1 cellular context compared by ENCODE assay signal in the genomic region with DNA sequence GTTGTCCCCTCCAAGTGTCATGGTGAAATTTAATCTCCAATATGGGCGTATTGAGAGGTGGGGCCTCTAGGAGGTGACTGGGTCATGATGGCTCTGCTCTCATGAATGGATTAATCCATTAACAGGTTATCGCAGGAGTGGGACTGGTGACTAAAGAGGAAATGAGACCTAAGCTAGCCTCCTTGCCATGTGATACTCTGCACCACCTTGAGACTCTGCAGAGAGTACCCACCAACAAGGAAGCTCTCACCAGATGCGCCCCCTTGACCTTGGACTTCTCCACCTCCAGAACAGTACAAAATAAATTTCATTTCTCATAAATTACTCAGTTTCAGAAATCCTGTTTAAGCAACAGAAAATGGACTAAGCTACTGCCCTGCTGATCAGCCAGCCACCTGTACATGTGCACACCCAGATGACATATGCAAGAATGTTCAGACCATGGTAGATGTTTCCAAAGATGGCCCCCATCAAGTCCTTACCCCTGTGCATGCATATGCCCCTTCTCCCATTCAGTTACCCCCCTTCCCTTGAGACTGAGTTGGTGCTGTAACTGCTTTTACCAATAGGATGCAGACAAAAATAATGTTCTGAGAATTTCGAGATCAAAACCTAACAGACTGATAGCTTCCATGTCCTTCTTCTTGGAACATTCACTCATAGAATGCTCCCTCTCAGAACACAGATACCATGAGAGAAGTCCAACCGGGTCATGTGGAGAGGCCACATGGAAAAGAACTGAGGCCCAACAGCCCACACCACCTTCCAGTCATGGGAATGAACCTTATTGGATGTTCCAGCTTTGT.
TF ChIP-seq lines count a peak whose summit lies in the region.

No MANE protein-coding gene starts in this region.

TF ChIP-seq in IMR-90, 13 proteins besides CTCF, POLR2A, EP300 and RAD21 (continued from another document):
- TF ChIP-seq SMC3 (IDR thresholded peaks at IDR 0.05; ENCODE audit: low read depth, low read length): no peak
- no peak for TF ChIP-seq RCOR1 (IDR thresholded peaks at IDR 0.05; ENCODE audit: insufficient replicate concordance, low read length)
- no peak for TF ChIP-seq NFE2L2 (IDR thresholded peaks at IDR 0.05; ENCODE audit: low read depth, low read length)
- no peak for TF ChIP-seq CHD1 (IDR thresholded peaks at IDR 0.05; ENCODE audit: low read depth, low read length)
- TF ChIP-seq CEBPB (IDR thresholded peaks at IDR 0.05; ENCODE audit: low read depth, low read length): no peak
- TF ChIP-seq, protein P1, sequence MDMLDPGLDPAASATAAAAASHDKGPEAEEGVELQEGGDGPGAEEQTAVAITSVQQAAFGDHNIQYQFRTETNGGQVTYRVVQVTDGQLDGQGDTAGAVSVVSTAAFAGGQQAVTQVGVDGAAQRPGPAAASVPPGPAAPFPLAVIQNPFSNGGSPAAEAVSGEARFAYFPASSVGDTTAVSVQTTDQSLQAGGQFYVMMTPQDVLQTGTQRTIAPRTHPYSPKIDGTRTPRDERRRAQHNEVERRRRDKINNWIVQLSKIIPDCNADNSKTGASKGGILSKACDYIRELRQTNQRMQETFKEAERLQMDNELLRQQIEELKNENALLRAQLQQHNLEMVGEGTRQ (IDR thresholded peaks at IDR 0.05; ENCODE audit: low read depth, low read length): no peak
- no peak for TF ChIP-seq BHLHE40 (IDR thresholded peaks at IDR 0.05; ENCODE audit: low read depth, low read length)
- TF ChIP-seq, protein P2, sequence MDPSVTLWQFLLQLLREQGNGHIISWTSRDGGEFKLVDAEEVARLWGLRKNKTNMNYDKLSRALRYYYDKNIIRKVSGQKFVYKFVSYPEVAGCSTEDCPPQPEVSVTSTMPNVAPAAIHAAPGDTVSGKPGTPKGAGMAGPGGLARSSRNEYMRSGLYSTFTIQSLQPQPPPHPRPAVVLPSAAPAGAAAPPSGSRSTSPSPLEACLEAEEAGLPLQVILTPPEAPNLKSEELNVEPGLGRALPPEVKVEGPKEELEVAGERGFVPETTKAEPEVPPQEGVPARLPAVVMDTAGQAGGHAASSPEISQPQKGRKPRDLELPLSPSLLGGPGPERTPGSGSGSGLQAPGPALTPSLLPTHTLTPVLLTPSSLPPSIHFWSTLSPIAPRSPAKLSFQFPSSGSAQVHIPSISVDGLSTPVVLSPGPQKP (IDR thresholded peaks at IDR 0.05; ENCODE audit: borderline replicate concordance, low read depth, low read length): no peak
- TF ChIP-seq MAFK (IDR thresholded peaks at IDR 0.05; ENCODE audit: low read depth, low read length): no peak
- TF ChIP-seq MXI1 (IDR thresholded peaks at IDR 0.05; ENCODE audit: borderline replicate concordance, low read depth, low read length): no peak
- no peak for TF ChIP-seq FOS (IDR thresholded peaks at IDR 0.05; ENCODE audit: low read depth, low read length)
TF ChIP-seq in IMR-90: peak in this region for 0.
